ENCODE assay signal across 1 cellular context in genomic region chr17:50270430-50271172, GRCh38.
A peak's percentile ranks its signal among the peaks of the same experiment; 100 is the strongest.
TF ChIP-seq lines count a peak whose summit lies in the region.

No MANE protein-coding gene starts in this region.

TF ChIP-seq in HepG2, 621 proteins besides CTCF, POLR2A, EP300 and RAD21 (continued from another document):
- TF ChIP-seq HMGXB3 (CRISPR knock-in tag; IDR thresholded peaks at IDR 0.05; ENCODE audit: borderline replicate concordance) (no peak), ZBTB44 (CRISPR knock-in tag; IDR thresholded peaks at IDR 0.05) (no peak), NFRKB (IDR thresholded peaks at IDR 0.05) (no peak), FOXO1 (CRISPR knock-in tag; IDR thresholded peaks at IDR 0.05) (no peak), ZNF710 (CRISPR knock-in tag; IDR thresholded peaks at IDR 0.05; ENCODE audit: borderline replicate concordance) (no peak), HNRNPLL (IDR thresholded peaks at IDR 0.05; ENCODE audit: low read depth, low read length, poor library complexity, severe bottlenecking) (peak; percentile 17), ZBTB25 (CRISPR knock-in tag; IDR thresholded peaks at IDR 0.05) (no peak), ZNF687 (CRISPR knock-in tag; IDR thresholded peaks at IDR 0.05) (peak; percentile 16; the same call in 1 of the 2 replicates), HOXD1 (CRISPR knock-in tag; IDR thresholded peaks at IDR 0.05) (0 out of 2 replicates have a peak, but pooled peaks have one; percentile 27), ZNF816 (CRISPR knock-in tag; IDR thresholded peaks at IDR 0.05; ENCODE audit: borderline replicate concordance) (no peak), XRCC5 (optimal IDR thresholded peaks at IDR 0.05; ENCODE audit: low read length) (peak; percentile 6), TCF7L2 (IDR thresholded peaks at IDR 0.05; ENCODE audit: low read depth, low read length) (no peak), FOXP4 (CRISPR knock-in tag; IDR thresholded peaks at IDR 0.05) (no peak), ZBTB33 (CRISPR knock-in tag; IDR thresholded peaks at IDR 0.05) (no peak), DNMT1 (CRISPR knock-in tag; IDR thresholded peaks at IDR 0.05) (no peak), SP5 (CRISPR knock-in tag; IDR thresholded peaks at IDR 0.05; ENCODE audit: borderline replicate concordance, low read depth) (no peak), CBX1 (IDR thresholded peaks at IDR 0.05; ENCODE audit: low read depth) (no peak), HMGXB4 (CRISPR knock-in tag; IDR thresholded peaks at IDR 0.05; ENCODE audit: borderline replicate concordance in 1 of 2, low read depth in 1 of 2) (0 out of 4 replicates have a peak, but pooled peaks of 1 of the 2 experiments have one; percentile 4)
TF ChIP-seq in HepG2: peak in this region for 7.
